Comparison of ENCODE assay signal across 2 cellular contexts in genomic region chr4:174045829-174046228, GRCh38.
DNase-seq lines count a peak whose midpoint lies in the region; ATAC-seq, FAIRE-seq and TF ChIP-seq lines count a peak whose summit lies in the region.
"Not testable (repeated sequence)": the region's sequence is repeated elsewhere in the genome, so short reads cannot be mapped to it uniquely, and the experiment has no call there.

No MANE protein-coding gene starts in this region.

- H3K27ac ChIP-seq in HEK293 (ENCODE audit: extremely low read depth, low read depth, low read length); K562 (ENCODE audit: extremely low read depth, low read depth, low read length): not testable (repeated sequence)

- in situ Hi-C loops in K562 (cut with MboI) = not testable (repeated sequence)

- ATAC-seq in K562 = not testable (repeated sequence)

- WGBS in K562 (ENCODE audit: insufficient coverage, low coverage, missing lambda C conversion rate) = 36% methylated on average over 2 of the region's 2 CpGs

- H3K4me3 ChIP-seq in HEK293 (ENCODE audit: low read depth, low read length); K562: not testable (repeated sequence)

- H2AFZ ChIP-seq in K562 (ENCODE audit: low read depth, low read length) = not testable (repeated sequence)

- FAIRE-seq in K562 (lab: Jason Lieb, UNC) = not testable (repeated sequence)

- not testable (repeated sequence) for BruUV-seq in K562 (replicated peaks; lab: Mats Ljungman, UMichigan)

- H3K4me1 ChIP-seq in HEK293 (ENCODE audit: control insufficient read depth, insufficient read depth, low read length); K562 (replicated peaks in 1 of 2; ENCODE audit: control insufficient read depth in 2 of 2, insufficient read depth in 2 of 2, low read length in 2 of 2): not testable (repeated sequence)

- H3K9ac ChIP-seq in K562 (ENCODE audit: insufficient read depth in 1 of 2, low read depth in 2 of 2, low read length in 2 of 2) = not testable (repeated sequence)

- CTCF ChIA-PET in HEK293 (lab: Yijun Ruan, JAX) = not testable (repeated sequence)
- CTCF ChIA-PET in K562 (lab: Yijun Ruan, JAX; ENCODE audit: low intra/inter-chr PET ratio) = interaction anchor here (0.7 kb wide), 1 partner anchor 17 kb away, joined by 3 read pairs; no protein-coding TSS in a partner anchor

- not testable (repeated sequence) for TF ChIP-seq EP300 in K562 (IDR thresholded peaks at IDR 0.05; ENCODE audit: low read length)

- H3K9me3 ChIP-seq in HEK293 (ENCODE audit: control insufficient read depth, insufficient read depth, low read depth, low read length); K562 (replicated peaks; ENCODE audit: control insufficient read depth, insufficient read depth, low read depth, low read length): not testable (repeated sequence)

- DNase-seq in K562 (ENCODE audit: extremely low read depth in 1 of 4, low spot score in 3 of 4) = not testable (repeated sequence)

- POLR2A ChIA-PET in HEK293 (lab: Yijun Ruan, JAX); K562 (lab: Yijun Ruan, JAX): not testable (repeated sequence)

- not testable (repeated sequence) for H3K27me3 ChIP-seq in K562 (ENCODE audit: control insufficient read depth in 2 of 2, insufficient read depth in 2 of 2, low read length in 2 of 2)

- not testable (repeated sequence) for H3K4me2 ChIP-seq in K562 (ENCODE audit: insufficient read depth, low read length)

- H3K79me2 ChIP-seq in K562 (ENCODE audit: control insufficient read depth, insufficient read depth, low read length) = not testable (repeated sequence)

- TF ChIP-seq POLR2A in K562 (conservative IDR thresholded peaks at IDR 0.05) = not testable (repeated sequence)

- not testable (repeated sequence) for TF ChIP-seq RAD21 in K562 (CRISPR knock-in tag; conservative IDR thresholded peaks at IDR 0.05 in 1 of 2, IDR thresholded peaks at IDR 0.05 in 1 of 2)

- H4K20me1 ChIP-seq in K562 (replicated peaks; ENCODE audit: control insufficient read depth, insufficient read depth, low read length) = not testable (repeated sequence)

- not testable (repeated sequence) for TF ChIP-seq CTCF in HEK293 (tag by site-specific recombination; IDR thresholded peaks at IDR 0.05); K562 (IDR thresholded peaks at IDR 0.05 in 2 of 3, conservative IDR thresholded peaks at IDR 0.05 in 1 of 3; ENCODE audit: insufficient read depth in 2 of 3, low read depth in 1 of 3, low read length in 3 of 3)

- not testable (repeated sequence) for H3K9me1 ChIP-seq in K562 (ENCODE audit: control insufficient read depth, insufficient read depth, low read length)

- H3K36me3 ChIP-seq in HEK293 (ENCODE audit: control insufficient read depth in 2 of 2, insufficient read depth in 1 of 2, low read length in 2 of 2); K562 (ENCODE audit: control insufficient read depth, insufficient read depth, low read length): not testable (repeated sequence)

- intact Hi-C loops in K562 (cut with micrococcal nuclease) = not testable (repeated sequence)

TF ChIP-seq in HEK293, 187 proteins besides CTCF, POLR2A, EP300 and RAD21:
- TF ChIP-seq ZNF146 (tag by site-specific recombination; IDR thresholded peaks at IDR 0.05) = peak; percentile 26; the same call in 1 of the 2 replicates
- TF ChIP-seq ZNF580 (tag by site-specific recombination; IDR thresholded peaks at IDR 0.05) = peak; percentile 71

TF ChIP-seq in K562, 482 proteins besides CTCF, POLR2A, EP300 and RAD21:
- TF ChIP-seq RBM25 (IDR thresholded peaks at IDR 0.05; ENCODE audit: low read depth, low read length, severe bottlenecking) (peak; percentile 76), SMARCA5 (IDR thresholded peaks at IDR 0.05) (peak; percentile 27; the same call in 1 of the 2 replicates), CHAMP1 (IDR thresholded peaks at IDR 0.05) (peak; percentile 47; the same call in 1 of the 2 replicates), KDM1A (IDR thresholded peaks at IDR 0.05) (peak in 1 of 2 experiments; percentile 57; a peak in 1 of 4 replicates), ZNF146 (CRISPR knock-in tag; IDR thresholded peaks at IDR 0.05; ENCODE audit: unreplicated experiment) (peak; percentile 84), BCOR (IDR thresholded peaks at IDR 0.05) (peak; percentile 77)
